27 cellular contexts compared by ENCODE assay signal in the genomic region with DNA sequence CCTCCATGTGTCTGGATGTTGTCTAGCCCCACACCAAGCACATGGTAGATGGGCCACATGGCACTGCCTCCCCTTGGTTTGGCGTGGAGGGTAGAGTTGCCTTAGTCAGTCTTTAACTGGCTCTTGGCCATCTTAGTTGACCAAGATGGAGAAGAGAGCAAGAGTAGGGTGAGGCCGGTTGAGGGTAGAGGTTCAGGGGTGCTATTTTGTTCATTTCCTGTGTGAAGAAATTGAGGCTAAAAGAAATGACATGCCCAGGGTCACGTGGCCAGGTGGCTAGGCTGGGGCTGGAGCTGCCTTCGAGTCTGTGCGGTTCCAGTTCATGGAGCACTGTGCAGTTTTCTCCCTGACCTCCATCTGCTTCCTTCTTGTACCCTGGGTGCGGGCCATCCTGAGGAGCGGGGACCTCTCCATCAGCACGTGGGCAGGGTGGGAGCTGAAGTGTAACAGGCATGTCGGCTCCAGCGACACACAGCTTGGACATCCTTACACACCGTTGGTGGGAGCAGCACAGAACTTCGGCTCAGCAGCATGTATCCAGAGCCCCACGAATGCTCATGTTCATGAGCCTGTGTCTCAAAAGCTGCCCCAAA.
"Had no signal": no experiment of that assay in that cellular context is flagged by ENCODE, and none has a peak within 500 bp of the region (broad histone marks: within the 10 kb centered on the region; RNA-seq: fewer than 3 reads in every experiment).

No MANE protein-coding gene starts in this region.

- H3K27ac Mint-ChIP-seq: activated B cell treated with CpG ODN at 0.5 μM for 24 hours; activated CD4-positive, alpha-beta memory T cell treated with anti-CD3 and anti-CD28 coated beads, Interleukin-2, amount 10 ng/mL, durations not matched to agents 7 days and 5 days; activated CD4-positive, alpha-beta T cell treated with anti-CD3 and anti-CD28 coated beads, Interleukin-2, amount 10 ng/mL, durations not matched to agents 7 days and 5 days; activated naive CD4-positive, alpha-beta T cell treated with anti-CD3 and anti-CD28 coated beads, Interleukin-2, amount 10 ng/mL, durations not matched to agents 7 days and 5 days; activated naive CD8-positive, alpha-beta T cell treated with anti-CD3 and anti-CD28 coated beads, Interleukin-2, amount 10 ng/mL, durations not matched to agents 7 days and 5 days; activated T-helper 17 cell treated with anti-CD3 and anti-CD28 coated beads, Interleukin-2, amount 50 U/mL, for 72 hours; T-cell had no signal

- DNase-seq: activated B cell treated with CpG ODN at 0.5 μM for 24 hours; activated CD4-positive, alpha-beta memory T cell treated with anti-CD3 and anti-CD28 coated beads, Interleukin-2, amount 10 ng/mL, durations not matched to agents 7 days and 5 days; activated CD4-positive, alpha-beta T cell treated with anti-CD3 and anti-CD28 coated beads for 1 hour; activated CD4-positive, alpha-beta T cell treated with anti-CD3 and anti-CD28 coated beads, Interleukin-2, amount 10 ng/mL, durations not matched to agents 7 days and 5 days; activated gamma-delta T cell; activated naive CD4-positive, alpha-beta T cell treated with anti-CD3 and anti-CD28 coated beads, Interleukin-2, amount 10 ng/mL, durations not matched to agents 7 days and 5 days; activated naive CD8-positive, alpha-beta T cell treated with anti-CD3 and anti-CD28 coated beads, Interleukin-2, amount 10 ng/mL, durations not matched to agents 7 days and 5 days; activated T-cell treated with anti-CD3 and anti-CD28 coated beads for 4 hours; activated T-cell treated with anti-CD3 and anti-CD28 coated beads, Interleukin-2, amount 50 U/mL, for 48 hours; adrenal gland; anterior cingulate cortex; caudate nucleus; MG63; MV-4-11; NCI-H1105; NCI-H1436 treated with DMSO at 0.1 percent for 48 hours; NCI-H187 treated with DMSO at 0.1 percent for 48 hours; NCI-H2107; NCI-H345; NCI-H510A; NCI-H526 treated with DMSO at 0.1 percent for 48 hours; NCI-H82; SIG-M5; T-cell; T1000 had no signal

- H3K27me3 Mint-ChIP-seq: activated B cell treated with CpG ODN at 0.5 μM for 24 hours had no signal

- H3K9me3 ChIP-seq: adrenal gland, MG63 had no signal

- H3K36me3 ChIP-seq: adrenal gland, MG63 had no signal

- H3K27me3 ChIP-seq: adrenal gland, MG63 had no signal

- H3K27ac ChIP-seq: adrenal gland, SK-N-MC had no signal

- H3K9me3 Mint-ChIP-seq: activated B cell treated with CpG ODN at 0.5 μM for 24 hours; activated CD4-positive, alpha-beta memory T cell treated with anti-CD3 and anti-CD28 coated beads, Interleukin-2, amount 10 ng/mL, durations not matched to agents 7 days and 5 days; activated CD4-positive, alpha-beta T cell treated with anti-CD3 and anti-CD28 coated beads, Interleukin-2, amount 10 ng/mL, durations not matched to agents 7 days and 5 days; activated naive CD4-positive, alpha-beta T cell treated with anti-CD3 and anti-CD28 coated beads, Interleukin-2, amount 10 ng/mL, durations not matched to agents 7 days and 5 days; activated naive CD8-positive, alpha-beta T cell treated with anti-CD3 and anti-CD28 coated beads, Interleukin-2, amount 10 ng/mL, durations not matched to agents 7 days and 5 days; activated T-helper 17 cell treated with anti-CD3 and anti-CD28 coated beads, Interleukin-2, amount 50 U/mL, for 72 hours; T-cell had no signal

- H3K36me3 Mint-ChIP-seq: activated naive CD4-positive, alpha-beta T cell treated with anti-CD3 and anti-CD28 coated beads, Interleukin-2, amount 10 ng/mL, durations not matched to agents 7 days and 5 days; activated naive CD8-positive, alpha-beta T cell treated with anti-CD3 and anti-CD28 coated beads, Interleukin-2, amount 10 ng/mL, durations not matched to agents 7 days and 5 days; T-cell had no signal

- H3K4me3 ChIP-seq: adrenal gland, MG63, SK-N-MC had no signal

- H3K4me3 Mint-ChIP-seq: activated B cell treated with CpG ODN at 0.5 μM for 24 hours; activated CD4-positive, alpha-beta memory T cell treated with anti-CD3 and anti-CD28 coated beads, Interleukin-2, amount 10 ng/mL, durations not matched to agents 7 days and 5 days; activated CD4-positive, alpha-beta T cell treated with anti-CD3 and anti-CD28 coated beads, Interleukin-2, amount 10 ng/mL, durations not matched to agents 7 days and 5 days; activated naive CD4-positive, alpha-beta T cell treated with anti-CD3 and anti-CD28 coated beads, Interleukin-2, amount 10 ng/mL, durations not matched to agents 7 days and 5 days; activated naive CD8-positive, alpha-beta T cell treated with anti-CD3 and anti-CD28 coated beads, Interleukin-2, amount 10 ng/mL, durations not matched to agents 7 days and 5 days; activated T-helper 17 cell treated with anti-CD3 and anti-CD28 coated beads, Interleukin-2, amount 50 U/mL, for 72 hours; T-cell had no signal

- H3K4me1 ChIP-seq: adrenal gland had no signal

- ATAC-seq: activated T-helper 17 cell treated with anti-CD3 and anti-CD28 coated beads, Interleukin-2, amount 50 U/mL, for 72 hours; T-cell had no signal

- H3K4me1 Mint-ChIP-seq: activated B cell treated with CpG ODN at 0.5 μM for 24 hours had no signal
